16 cellular contexts compared by ENCODE assay signal in the genomic region with DNA sequence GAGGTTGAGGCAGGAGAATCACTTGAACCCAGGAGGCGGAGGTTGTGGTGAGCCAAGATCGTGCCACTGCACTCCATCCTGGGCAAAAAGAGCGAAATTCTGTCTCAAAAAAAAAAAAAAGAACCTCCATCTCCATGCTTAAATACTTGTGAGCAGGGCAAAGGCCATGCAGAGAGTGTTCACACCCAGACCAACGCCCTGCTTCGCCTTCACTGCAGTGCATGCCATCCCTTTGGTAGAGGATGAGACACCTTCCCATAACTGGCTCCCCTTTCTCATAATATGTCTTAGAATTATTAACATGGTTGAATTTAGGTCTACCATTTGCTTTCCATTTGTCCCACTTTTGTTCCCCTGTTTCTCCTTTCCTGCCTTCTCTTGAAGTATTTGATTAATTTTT.
"Had no signal": no experiment of that assay in that cellular context is flagged by ENCODE, and none has a peak within 500 bp of the region (broad histone marks: within the 10 kb centered on the region; RNA-seq: fewer than 3 reads in every experiment).

No MANE protein-coding gene starts in this region.

- H3K27ac ChIP-seq: esophagus squamous epithelium, gastroesophageal sphincter, right atrium auricular region, sigmoid colon, skin epidermis had no signal

- FAIRE-seq: colon, keratinocyte, urothelium cell line had no signal

- H3K4me3 ChIP-seq: esophagus squamous epithelium, gastroesophageal sphincter, right atrium auricular region, sigmoid colon, skin epidermis had no signal

- H3K9me3 ChIP-seq: esophagus squamous epithelium, gastroesophageal sphincter, right atrium auricular region, sigmoid colon had no signal

- H3K27me3 ChIP-seq: esophagus squamous epithelium, gastroesophageal sphincter, right atrium auricular region, sigmoid colon had no signal

- DNase-seq: dermis blood vessel endothelial cell; esophagus squamous epithelium; foreskin fibroblast; glutamatergic neuron; immature natural killer cell; naive thymus-derived CD8-positive, alpha-beta T cell; posterior cingulate gyrus; sigmoid colon; stimulated activated CD4-positive, alpha-beta T cell treated with anti-CD3 and anti-CD28 coated beads, Interleukin-12 subunit alpha, Interleukin-12 subunit beta, amount 100 ng/mL, for 4 hours; stimulated activated naive CD4-positive, alpha-beta T cell treated with Interleukin-2 at 50 U/mL for 16 hours had no signal
